10 cellular contexts compared by ENCODE assay signal in the genomic region with DNA sequence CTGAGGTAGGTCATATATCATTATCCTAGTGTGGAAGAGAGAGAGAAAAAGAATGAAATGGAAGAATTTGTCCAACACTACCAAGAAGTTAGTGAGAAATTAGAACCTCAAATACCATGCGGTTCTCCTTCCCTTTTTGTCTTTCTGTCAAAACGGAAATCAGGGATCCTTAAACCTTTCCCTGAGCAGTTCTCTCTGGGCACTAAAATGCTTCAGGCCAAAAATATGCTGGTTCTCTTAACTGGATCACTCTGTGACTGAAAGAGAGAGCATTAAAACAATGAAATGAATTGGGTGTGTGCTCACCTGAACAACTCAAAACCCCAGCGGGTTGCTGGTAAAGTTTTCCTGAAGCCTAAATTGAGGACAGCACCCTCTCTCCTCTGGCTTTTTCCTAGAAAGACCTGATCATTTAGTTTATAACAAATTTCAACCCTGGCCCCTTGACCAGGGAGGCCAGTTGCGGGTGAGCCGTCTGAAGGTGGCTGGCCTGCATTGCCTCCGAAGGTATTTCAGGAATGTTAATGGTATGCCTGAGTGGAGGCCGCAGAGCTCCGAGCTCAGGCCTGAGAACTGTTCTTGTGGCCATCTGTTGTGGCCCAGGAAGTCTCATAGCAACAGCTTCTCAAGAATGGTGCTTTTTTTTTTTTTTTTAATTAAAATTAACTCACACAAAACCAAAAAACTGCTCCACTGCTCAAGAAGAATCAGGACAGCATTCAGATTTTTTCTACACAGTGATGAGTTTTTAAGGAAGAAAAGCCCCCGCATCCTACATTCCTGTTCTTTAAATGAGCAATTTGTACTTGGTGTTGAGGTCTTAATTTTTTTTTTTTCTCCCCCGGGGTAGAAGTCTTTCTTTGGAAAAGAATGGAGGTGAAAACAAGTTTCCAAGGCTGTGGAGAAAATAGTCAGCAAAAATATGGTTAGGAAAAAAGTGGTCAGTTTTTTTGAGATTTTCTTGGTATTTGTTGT.
DNase-seq lines count a peak whose midpoint lies in the region; ATAC-seq and TF ChIP-seq lines count a peak whose summit lies in the region.
"Had no signal": no experiment of that assay in that cellular context is flagged by ENCODE, and none has a peak within 500 bp of the region (broad histone marks: within the 10 kb centered on the region; RNA-seq: fewer than 3 reads in every experiment).

No MANE protein-coding gene starts in this region.

- H3K4me3 ChIP-seq in rectal smooth muscle tissue (ENCODE audit: low read length) = peak overlapping the region; percentile 12
- H3K4me3 ChIP-seq in lower leg skin (ENCODE audit: low read depth, poor library complexity, severe bottlenecking) = no peak overlapping the region

- H3K27me3 ChIP-seq in rectal smooth muscle tissue (ENCODE audit: control insufficient read depth, insufficient read depth, low read length) = no peaks in the 10 kb centered on the region
- peaks cover 38% of the 10 kb centered on the region for H3K27me3 ChIP-seq in CD4-positive, alpha-beta T cell (ENCODE audit: control insufficient read depth, insufficient read depth, low read length)

- DNase-seq in GM03348 (ENCODE audit: low spot score) (peak; percentile 81), WTC11 (ENCODE audit: low spot score) (peak; percentile 88), left ventricle myocardium superior (peak; percentile 66), GM19240 (ENCODE audit: insufficient read length, low spot score) (no peak), lower leg skin (ENCODE audit: low spot score in 2 of 2) (no peak)
- no peak for DNase-seq in CD4-positive, alpha-beta T cell

- CTCF ChIA-PET in WTC11 (lab: Charles Lee) = interaction anchor here (0.7 to 1.8 kb wide), 4 partner anchors 37 to 259 kb away, joined by 3 to 6 read pairs (median 4); no protein-coding TSS in a partner anchor
- CTCF ChIA-PET in CD4-positive, alpha-beta T cell (lab: Charles Lee) = interaction anchor here (0.5 kb wide), 1 partner anchor 1803 kb away, joined by 3 read pairs; no protein-coding TSS in a partner anchor

- 67 to 69% methylated on average over 10 of the region's 10 CpGs for WGBS in lower leg skin, 2 donors

- peaks cover 67% of the 10 kb centered on the region for H3K4me1 Mint-ChIP-seq in WTC11
- no peaks in the 10 kb centered on the region for H3K4me1 Mint-ChIP-seq in activated T-helper 17 cell treated with anti-CD3 and anti-CD28 coated beads, Interleukin-2, amount 50 U/mL, for 72 hours
- peaks cover 6% of the 10 kb centered on the region for H3K4me1 Mint-ChIP-seq in CD4-positive, alpha-beta T cell (ENCODE audit: low read depth)

- peak overlapping the region; percentile 74 for H3K27ac ChIP-seq in rectal smooth muscle tissue (ENCODE audit: low read depth, low read length)
- no peak overlapping the region for H3K27ac ChIP-seq in CD4-positive, alpha-beta T cell (ENCODE audit: low read depth, low read length)
- H3K27ac ChIP-seq: KMS-11 had no signal

- H3K36me3 Mint-ChIP-seq in WTC11 = peaks cover 3% of the 10 kb centered on the region; the same call in 1 of the 2 replicates
- H3K36me3 Mint-ChIP-seq in activated T-helper 17 cell treated with anti-CD3 and anti-CD28 coated beads, Interleukin-2, amount 50 U/mL, for 72 hours (ENCODE audit: low read depth) = no peaks in the 10 kb centered on the region
- H3K36me3 Mint-ChIP-seq in CD4-positive, alpha-beta T cell (ENCODE audit: low read depth) = no peaks in the 10 kb centered on the region

- peaks cover 15% of the 10 kb centered on the region for H3K4me1 ChIP-seq in rectal smooth muscle tissue (ENCODE audit: control insufficient read depth, insufficient read depth, low read length)

- TF ChIP-seq CTCF in WTC11 (IDR thresholded peaks at IDR 0.05) = no peak
- TF ChIP-seq CTCF in lower leg skin (IDR thresholded peaks at IDR 0.05) = no peak
- no peak for TF ChIP-seq CTCF in CD4-positive, alpha-beta T cell (IDR thresholded peaks at IDR 0.05)

- no peaks in the 10 kb centered on the region for H3K27me3 Mint-ChIP-seq in WTC11 (ENCODE audit: low read depth)
- peaks cover 47% of the 10 kb centered on the region for H3K27me3 Mint-ChIP-seq in activated T-helper 17 cell treated with anti-CD3 and anti-CD28 coated beads, Interleukin-2, amount 50 U/mL, for 72 hours
- peaks cover 46% of the 10 kb centered on the region for H3K27me3 Mint-ChIP-seq in CD4-positive, alpha-beta T cell

- intact Hi-C loops in left ventricle myocardium superior (cut with micrococcal nuclease) (loop anchor here (5.0 to 10.0 kb wide), 2 partner anchors 58 to 75 kb away; no protein-coding TSS in a partner anchor), lower leg skin (cut with DNase I; ENCODE audit: low total_unique reads) (no loop called here)
- intact Hi-C loops in CD4-positive, alpha-beta T cell (cut with DNase I, micrococcal nuclease) = no loop called here

- H3K9ac ChIP-seq in rectal smooth muscle tissue (ENCODE audit: low read length) = no peak overlapping the region
- H3K9ac ChIP-seq: KMS-11 had no signal

- peak overlapping the region; percentile 100 for H3K27ac Mint-ChIP-seq in WTC11
- no peak overlapping the region for H3K27ac Mint-ChIP-seq in activated T-helper 17 cell treated with anti-CD3 and anti-CD28 coated beads, Interleukin-2, amount 50 U/mL, for 72 hours
- H3K27ac Mint-ChIP-seq in CD4-positive, alpha-beta T cell = no peak overlapping the region
- H3K27ac Mint-ChIP-seq: stimulated activated naive CD8-positive, alpha-beta T cell treated with anti-CD3 and anti-CD28 coated beads, Interleukin-15, Interleukin-2, amounts not matched to agents 100 ng/mL and 50 ng/mL, for 24 hours had no signal

- TF ChIP-seq POLR2A in lower leg skin (IDR thresholded peaks at IDR 0.05) = no peak

- ATAC-seq in WTC11 (peak; percentile 91), left ventricle myocardium superior (peak; percentile 77)
- no peak for ATAC-seq in activated T-helper 17 cell treated with anti-CD3 and anti-CD28 coated beads, Interleukin-2, amount 50 U/mL, for 72 hours (replicated peaks)
- ATAC-seq in CD4-positive, alpha-beta T cell (ENCODE audit: poor library complexity) = no peak

- H3K4me3 Mint-ChIP-seq in WTC11 = peak overlapping the region; percentile 46
- H3K4me3 Mint-ChIP-seq in activated T-helper 17 cell treated with anti-CD3 and anti-CD28 coated beads, Interleukin-2, amount 50 U/mL, for 72 hours = no peak overlapping the region
- H3K4me3 Mint-ChIP-seq in CD4-positive, alpha-beta T cell = no peak overlapping the region
- H3K4me3 Mint-ChIP-seq: stimulated activated naive CD8-positive, alpha-beta T cell treated with anti-CD3 and anti-CD28 coated beads, Interleukin-15, Interleukin-2, amounts not matched to agents 100 ng/mL and 50 ng/mL, for 24 hours had no signal

- H3K9me3 Mint-ChIP-seq in WTC11 = peaks cover 5% of the 10 kb centered on the region
- no peaks in the 10 kb centered on the region for H3K9me3 Mint-ChIP-seq in activated T-helper 17 cell treated with anti-CD3 and anti-CD28 coated beads, Interleukin-2, amount 50 U/mL, for 72 hours
- H3K9me3 Mint-ChIP-seq in CD4-positive, alpha-beta T cell = no peaks in the 10 kb centered on the region
- H3K9me3 Mint-ChIP-seq: stimulated activated naive CD8-positive, alpha-beta T cell treated with anti-CD3 and anti-CD28 coated beads, Interleukin-15, Interleukin-2, amounts not matched to agents 100 ng/mL and 50 ng/mL, for 24 hours had no signal

- H3K36me3 ChIP-seq in rectal smooth muscle tissue (ENCODE audit: control insufficient read depth, insufficient read depth, low read length) = no peaks in the 10 kb centered on the region

- H3K9me3 ChIP-seq in CD4-positive, alpha-beta T cell (ENCODE audit: control insufficient read depth, low read length) = no peaks in the 10 kb centered on the region

- POLR2A ChIA-PET in WTC11 (lab: Charles Lee) = interaction anchor here (0.7 to 0.9 kb wide), 7 partner anchors 17 to 416 kb away, joined by 3 to 6 read pairs (median 3); no protein-coding TSS in a partner anchor
- POLR2A ChIA-PET in CD4-positive, alpha-beta T cell (lab: Charles Lee) = no interaction called here

TF ChIP-seq in WTC11, 78 proteins besides CTCF, POLR2A, EP300 and RAD21 (continues in another document):
- TF ChIP-seq ZNF317 (CRISPR knock-in tag; IDR thresholded peaks at IDR 0.05; ENCODE audit: borderline replicate concordance, low read depth) = no peak
- TF ChIP-seq ZNF219 (CRISPR knock-in tag; IDR thresholded peaks at IDR 0.05; ENCODE audit: borderline replicate concordance) = no peak
- no peak for TF ChIP-seq NR2C2 (CRISPR knock-in tag; IDR thresholded peaks at IDR 0.05)
- TF ChIP-seq FOXP1 (CRISPR knock-in tag; IDR thresholded peaks at IDR 0.05; ENCODE audit: borderline replicate concordance) = no peak
- no peak for TF ChIP-seq OVOL2 (CRISPR knock-in tag; IDR thresholded peaks at IDR 0.05; ENCODE audit: borderline replicate concordance)
- TF ChIP-seq, protein P1, sequence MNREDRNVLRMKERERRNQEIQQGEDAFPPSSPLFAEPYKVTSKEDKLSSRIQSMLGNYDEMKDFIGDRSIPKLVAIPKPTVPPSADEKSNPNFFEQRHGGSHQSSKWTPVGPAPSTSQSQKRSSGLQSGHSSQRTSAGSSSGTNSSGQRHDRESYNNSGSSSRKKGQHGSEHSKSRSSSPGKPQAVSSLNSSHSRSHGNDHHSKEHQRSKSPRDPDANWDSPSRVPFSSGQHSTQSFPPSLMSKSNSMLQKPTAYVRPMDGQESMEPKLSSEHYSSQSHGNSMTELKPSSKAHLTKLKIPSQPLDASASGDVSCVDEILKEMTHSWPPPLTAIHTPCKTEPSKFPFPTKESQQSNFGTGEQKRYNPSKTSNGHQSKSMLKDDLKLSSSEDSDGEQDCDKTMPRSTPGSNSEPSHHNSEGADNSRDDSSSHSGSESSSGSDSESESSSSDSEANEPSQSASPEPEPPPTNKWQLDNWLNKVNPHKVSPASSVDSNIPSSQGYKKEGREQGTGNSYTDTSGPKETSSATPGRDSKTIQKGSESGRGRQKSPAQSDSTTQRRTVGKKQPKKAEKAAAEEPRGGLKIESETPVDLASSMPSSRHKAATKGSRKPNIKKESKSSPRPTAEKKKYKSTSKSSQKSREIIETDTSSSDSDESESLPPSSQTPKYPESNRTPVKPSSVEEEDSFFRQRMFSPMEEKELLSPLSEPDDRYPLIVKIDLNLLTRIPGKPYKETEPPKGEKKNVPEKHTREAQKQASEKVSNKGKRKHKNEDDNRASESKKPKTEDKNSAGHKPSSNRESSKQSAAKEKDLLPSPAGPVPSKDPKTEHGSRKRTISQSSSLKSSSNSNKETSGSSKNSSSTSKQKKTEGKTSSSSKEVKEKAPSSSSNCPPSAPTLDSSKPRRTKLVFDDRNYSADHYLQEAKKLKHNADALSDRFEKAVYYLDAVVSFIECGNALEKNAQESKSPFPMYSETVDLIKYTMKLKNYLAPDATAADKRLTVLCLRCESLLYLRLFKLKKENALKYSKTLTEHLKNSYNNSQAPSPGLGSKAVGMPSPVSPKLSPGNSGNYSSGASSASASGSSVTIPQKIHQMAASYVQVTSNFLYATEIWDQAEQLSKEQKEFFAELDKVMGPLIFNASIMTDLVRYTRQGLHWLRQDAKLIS (CRISPR knock-in tag; IDR thresholded peaks at IDR 0.05; ENCODE audit: borderline replicate concordance) = no peak

Comparison
In these comparisons a context has a peak if more than half of its experiments do, and no peak if none do; other contexts are left out.
1. DNase-seq: peak in GM03348 (single experiment), WTC11 (single experiment) and left ventricle myocardium superior (single experiment); none in GM19240 (single experiment), lower leg skin (0 of 2) and CD4-positive, alpha-beta T cell (0 of 10).
2. ATAC-seq: peak in WTC11 (single experiment) and left ventricle myocardium superior (single experiment); none in activated T-helper 17 cell treated with anti-CD3 and anti-CD28 coated beads, Interleukin-2, amount 50 U/mL, for 72 hours (single experiment) and CD4-positive, alpha-beta T cell (single experiment).